ENCODE assay signal across 31 cellular contexts in the genomic region with DNA sequence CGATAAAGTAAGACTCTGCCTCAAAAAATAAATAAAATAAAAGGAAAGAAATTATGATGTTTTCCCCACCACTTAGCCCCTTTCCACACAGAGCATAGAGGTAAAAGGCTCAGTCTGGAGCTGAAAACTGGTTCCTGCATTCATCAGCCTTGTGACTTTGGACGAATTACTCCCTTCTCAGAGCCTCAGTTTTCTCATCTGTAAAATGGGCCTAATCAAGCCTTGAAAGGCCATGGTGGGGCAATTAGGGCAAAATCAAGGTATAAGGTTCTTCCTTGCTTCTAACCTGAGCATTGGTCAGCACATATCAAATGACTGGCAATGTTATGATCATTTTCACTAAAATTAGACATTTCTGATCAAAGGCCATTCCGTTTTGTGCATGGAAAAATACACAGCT.
"Had no signal": no experiment of that assay in that cellular context is flagged by ENCODE, and none has a peak within 500 bp of the region (broad histone marks: within the 10 kb centered on the region; RNA-seq: fewer than 3 reads in every experiment).

No MANE protein-coding gene starts in this region.

- ATAC-seq: left colon; left lung; lower lobe of right lung; natural killer cell; sciatic nerve; stimulated activated effector memory CD8-positive, alpha-beta T cell treated with anti-CD3 and anti-CD28 coated beads, Interleukin-12 subunit alpha, Interleukin-12 subunit beta, amount 100 ng/mL, for 72 hours; upper lobe of right lung had no signal

- H3K36me3 ChIP-seq: left lung, lower lobe of right lung, neural progenitor cell, neutrophil, ovary, right atrium auricular region, suprapubic skin, thoracic aorta, tibial artery, upper lobe of right lung, uterus had no signal

- H3K27ac ChIP-seq: left lung, lower lobe of right lung, neural progenitor cell, neutrophil, ovary, right atrium auricular region, skin epidermis, suprapubic skin, thoracic aorta, tibial artery, upper lobe of right lung, uterus had no signal

- H3K9ac ChIP-seq: neural progenitor cell had no signal

- DNase-seq: hypothalamus; immature natural killer cell; kidney; left colon; left lung; lower lobe of right lung; mammary epithelial cell; mesendoderm; naive B cell; natural killer cell; nephron progenitor cell; occipital lobe; ovary; stimulated activated CD4-positive, alpha-beta T cell treated with anti-CD3 and anti-CD28 coated beads, Interleukin-12 subunit alpha, Interleukin-12 subunit beta, amount 100 ng/mL, for 4 hours; stimulated activated CD4-positive, alpha-beta T cell treated with anti-CD3 and anti-CD28 coated beads, Interleukin-15, amount 100 ng/mL, for 24 hours; stimulated activated CD4-positive, alpha-beta T cell treated with anti-CD3 and anti-CD28 coated beads, Interleukin-2, amount 100 ng/mL, for 24 hours; stimulated activated CD4-positive, alpha-beta T cell treated with anti-CD3 and anti-CD28 coated beads, Interleukin-4, amount 100 ng/mL, for 1 hour; stimulated activated naive CD4-positive, alpha-beta T cell; tibial artery; trophoblast cell; upper lobe of right lung; uterus had no signal

- H3K4me1 ChIP-seq: left lung, lower lobe of right lung, right atrium auricular region, tibial artery, upper lobe of right lung, uterus had no signal

- FAIRE-seq: islet of Langerhans, kidney had no signal

- H3K4me2 ChIP-seq: neural progenitor cell had no signal

- H3K27me3 ChIP-seq: neural progenitor cell, ovary, right atrium auricular region, uterus had no signal

- H3K4me3 ChIP-seq: left lung, lower lobe of right lung, neural progenitor cell, ovary, right atrium auricular region, skin epidermis, suprapubic skin, thoracic aorta, tibial artery, upper lobe of right lung, uterus had no signal

- H2AFZ ChIP-seq: neural progenitor cell had no signal

- H3K9me3 ChIP-seq: left lung, lower lobe of right lung, neutrophil, ovary, right atrium auricular region, suprapubic skin, thoracic aorta, tibial artery, upper lobe of right lung, uterus had no signal
